Comparison of ENCODE assay signal across 17 cellular contexts in the genomic region with DNA sequence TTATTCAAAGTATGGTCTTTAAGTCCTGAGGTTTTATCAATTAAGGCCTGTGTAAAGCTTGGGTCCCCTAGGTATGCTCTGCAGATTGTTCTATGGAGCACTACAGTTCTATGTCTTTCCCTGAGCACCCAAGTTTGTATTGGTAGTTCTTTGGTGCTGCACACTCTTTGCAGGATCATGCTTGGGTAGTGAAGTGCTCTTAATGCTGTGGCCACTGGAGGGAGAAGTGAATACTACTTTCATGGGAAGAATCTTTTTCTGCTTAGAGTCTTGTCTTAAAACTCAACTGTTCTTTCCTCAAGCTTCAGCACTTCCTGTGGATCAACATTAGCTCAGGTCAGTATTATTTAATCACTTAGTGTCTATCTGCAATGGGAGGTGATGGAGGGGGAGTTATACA.
DNase-seq lines count a peak whose midpoint lies in the region; FAIRE-seq and TF ChIP-seq lines count a peak whose summit lies in the region.
"Had no signal": no experiment of that assay in that cellular context is flagged by ENCODE, and none has a peak within 500 bp of the region (broad histone marks: within the 10 kb centered on the region; RNA-seq: fewer than 3 reads in every experiment).

No MANE protein-coding gene starts in this region.

- H3K14ac ChIP-seq in H1 (ENCODE audit: insufficient read length), result no peak overlapping the region

- DNase-seq in H1 (ENCODE audit: low read depth in 1 of 2, low spot score in 2 of 2) (no peak), nephron progenitor cell (no peak), germinal center (ENCODE audit: low spot score) (no peak), NCI-H774 (lab: John Stamatoyannopoulos, UW) (no peak), NCI-H2227 (lab: John Stamatoyannopoulos, UW; ENCODE audit: unreplicated experiment) (no peak), hypothalamus (lab: John Stamatoyannopoulos, UW) (no peak)
- DNase-seq: activated CD8-positive, alpha-beta memory T cell treated with anti-CD3 and anti-CD28 coated beads for 24 hours; amygdala; CD4-positive, alpha-beta T cell; naive thymus-derived CD4-positive, alpha-beta T cell; NCI-H1092 treated with DMSO at 0.1 percent for 48 hours; NCI-H2171; substantia nigra had no signal

- peak; percentile 31 to 49 for TF ChIP-seq RAD21 in H1 (IDR thresholded peaks at IDR 0.05 in 1 of 2, conservative IDR thresholded peaks at IDR 0.05 in 1 of 2; ENCODE audit: low read depth in 2 of 2, low read length in 2 of 2)

- H3K79me2 ChIP-seq in OCI-LY3 (ENCODE audit: low read length) (no peaks in the 10 kb centered on the region), H1 (ENCODE audit: control insufficient read depth in 1 of 2, insufficient read depth in 2 of 2, low read length in 2 of 2) (no peaks in the 10 kb centered on the region)

- H3K4ac ChIP-seq in H1 (replicated peaks; ENCODE audit: insufficient read length, low read depth, low read length), result no peak overlapping the region

- H3K27me3 ChIP-seq in OCI-LY3 (ENCODE audit: low read depth, low read length) (no peaks in the 10 kb centered on the region), H1 (replicated peaks in 1 of 4; ENCODE audit: control insufficient read depth in 3 of 4, extremely low read depth in 1 of 4, insufficient read depth in 3 of 4, low read length in 3 of 4) (no peaks in the 10 kb centered on the region)

- H3K4me2 ChIP-seq in OCI-LY3 (ENCODE audit: low read length), result no peak overlapping the region
- no peak overlapping the region for H3K4me2 ChIP-seq in H1 (ENCODE audit: insufficient read depth in 1 of 2, low read depth in 2 of 2, low read length in 2 of 2)

- TF ChIP-seq CTCF in GM12873 (IDR thresholded peaks at IDR 0.05; ENCODE audit: insufficient read depth, low read depth, low read length, missing control alignments) (peak; percentile 17), OCI-LY3 (IDR thresholded peaks at IDR 0.05; ENCODE audit: low read depth, low read length) (peak; percentile 17), H1 (IDR thresholded peaks at IDR 0.05; ENCODE audit: control extremely low read depth in 1 of 3, insufficient read depth in 1 of 3, low read depth in 1 of 3, low read length in 3 of 3) (peak in 2 of 3 experiments; percentile 32 to 45; a peak in 3 of 4 replicates), nephron progenitor cell (IDR thresholded peaks at IDR 0.05) (peak; percentile 8)

- no peak overlapping the region for H3K23ac ChIP-seq in H1 (ENCODE audit: insufficient read length)

- no peaks in the 10 kb centered on the region for H3K4me1 Mint-ChIP-seq in nephron progenitor cell
- H3K4me1 Mint-ChIP-seq: naive thymus-derived CD4-positive, alpha-beta T cell had no signal

- H2AK5ac ChIP-seq in H1 (ENCODE audit: low read depth, low read length), result no peak overlapping the region

- H3K9ac ChIP-seq in OCI-LY3 (ENCODE audit: low read length) (no peak overlapping the region), H1 (replicated peaks in 1 of 4; ENCODE audit: extremely low read depth in 1 of 4, low read depth in 3 of 4, low read length in 3 of 4) (no peak overlapping the region)

- H4K91ac ChIP-seq in H1 (replicated peaks; ENCODE audit: insufficient read length, low read length), result no peak overlapping the region

- no peak overlapping the region for H2BK20ac ChIP-seq in H1 (ENCODE audit: low read length)

- no peak overlapping the region for H3K56ac ChIP-seq in H1 (replicated peaks; ENCODE audit: insufficient read length, low read depth, low read length)

- H3K27ac Mint-ChIP-seq in nephron progenitor cell, result no peak overlapping the region
- H3K27ac Mint-ChIP-seq: CD4-positive, alpha-beta T cell; naive thymus-derived CD4-positive, alpha-beta T cell had no signal

- H3K27me3 Mint-ChIP-seq in nephron progenitor cell (ENCODE audit: low read depth, poor library complexity), result no peaks in the 10 kb centered on the region

- no peaks in the 10 kb centered on the region for H3K36me3 Mint-ChIP-seq in nephron progenitor cell (ENCODE audit: low read depth)
- H3K36me3 Mint-ChIP-seq: naive thymus-derived CD4-positive, alpha-beta T cell had no signal

- H3K9me3 ChIP-seq in OCI-LY3 (ENCODE audit: insufficient read depth, low read length) (peaks cover 5% of the 10 kb centered on the region), H1 (ENCODE audit: insufficient read depth in 2 of 2, low read depth in 1 of 2, low read length in 1 of 2) (peaks cover 0 to 5% of the 10 kb centered on the region in 2 experiments; a peak in 1 of 4 replicates)

- POLR2A ChIA-PET in H1 (lab: Charles Lee; ENCODE audit: partially characterized antibody), result no interaction called here

- no peak for TF ChIP-seq EP300 in H1 (IDR thresholded peaks at IDR 0.05; ENCODE audit: borderline replicate concordance in 1 of 2, low read depth in 2 of 2, low read length in 2 of 2)

- no peak overlapping the region for H3K18ac ChIP-seq in H1 (ENCODE audit: extremely low read depth, low read length)

- CTCF ChIA-PET in H1 (lab: Charles Lee; ENCODE audit: partially characterized antibody), result interaction anchor here (0.6 to 1.6 kb wide), 4 partner anchors 15 to 57 kb away, joined by 3 to 4 read pairs (median 3); no protein-coding TSS in a partner anchor

- H2BK12ac ChIP-seq in H1 (ENCODE audit: low read depth, low read length), result no peak overlapping the region

- H4K5ac ChIP-seq in H1 (ENCODE audit: insufficient read length, low read depth, low read length), result no peak overlapping the region

- no peaks in the 10 kb centered on the region for H4K20me1 ChIP-seq in OCI-LY3 (ENCODE audit: insufficient read depth, low read length)
- no peaks in the 10 kb centered on the region for H4K20me1 ChIP-seq in H1 (replicated peaks in 1 of 2; ENCODE audit: control insufficient read depth in 1 of 2, insufficient read depth in 2 of 2, low read length in 2 of 2)

- peaks cover 18% of the 10 kb centered on the region for H3K9me3 Mint-ChIP-seq in nephron progenitor cell

- H4K8ac ChIP-seq in H1 (ENCODE audit: extremely low read depth, insufficient read depth, low read length), result no peak overlapping the region

- peak; percentile 58 for FAIRE-seq in H1 (lab: Jason Lieb, UNC)
- FAIRE-seq: GM19239 had no signal

- no peak for TF ChIP-seq POLR2A in H1 (IDR thresholded peaks at IDR 0.05; ENCODE audit: control extremely low read depth in 1 of 2, low read depth in 2 of 2, low read length in 2 of 2)

- H3K4me3 ChIP-seq in OCI-LY3 (ENCODE audit: low read length), result no peak overlapping the region
- no peak overlapping the region for H3K4me3 ChIP-seq in H1 (ENCODE audit: extremely low read depth in 1 of 4, insufficient read depth in 2 of 4, low read depth in 3 of 4, low read length in 4 of 4)
- H3K4me3 ChIP-seq: coronary artery had no signal

- H3K4me3 Mint-ChIP-seq in nephron progenitor cell, result no peak overlapping the region
- H3K4me3 Mint-ChIP-seq: CD4-positive, alpha-beta T cell; naive thymus-derived CD4-positive, alpha-beta T cell had no signal

- H3K4me1 ChIP-seq in OCI-LY3 (ENCODE audit: low read length) (no peaks in the 10 kb centered on the region), H1 (replicated peaks in 1 of 4; ENCODE audit: control insufficient read depth in 3 of 4, insufficient read depth in 4 of 4, low read length in 3 of 4) (peaks cover 0 to 3% (median 0%) of the 10 kb centered on the region in 4 experiments; a peak in 1 of 7 replicates)

- H3K27ac ChIP-seq in OCI-LY3 (ENCODE audit: low read length), result no peak overlapping the region
- no peak overlapping the region for H3K27ac ChIP-seq in H1 (ENCODE audit: low read depth, low read length)
- H3K27ac ChIP-seq: coronary artery had no signal

- H3K23me2 ChIP-seq in H1 (ENCODE audit: low read depth, low read length), result no peaks in the 10 kb centered on the region

- no peak overlapping the region for H2BK5ac ChIP-seq in H1 (ENCODE audit: low read depth, low read length)

- no peaks in the 10 kb centered on the region for H3K79me1 ChIP-seq in H1 (ENCODE audit: low read depth, low read length)

- H3K36me3 ChIP-seq in OCI-LY3 (replicated peaks; ENCODE audit: low read depth, low read length), result no peaks in the 10 kb centered on the region
- H3K36me3 ChIP-seq in H1 (ENCODE audit: control insufficient read depth in 2 of 4, insufficient read depth in 4 of 4, low read length in 3 of 4), result no peaks in the 10 kb centered on the region

- H2BK120ac ChIP-seq in H1 (replicated peaks; ENCODE audit: low read depth, low read length), result no peak overlapping the region

- no peak overlapping the region for H2BK15ac ChIP-seq in H1 (ENCODE audit: low read length)

- H2AFZ ChIP-seq in OCI-LY3 (ENCODE audit: low read depth, low read length) (no peak overlapping the region), H1 (ENCODE audit: low read length) (no peak overlapping the region)

TF ChIP-seq in H1, 55 proteins besides CTCF, POLR2A, EP300 and RAD21 (continues in another document):
- TF ChIP-seq TBP (IDR thresholded peaks at IDR 0.05; ENCODE audit: low read depth, low read length), result no peak
